In the genomic region with DNA sequence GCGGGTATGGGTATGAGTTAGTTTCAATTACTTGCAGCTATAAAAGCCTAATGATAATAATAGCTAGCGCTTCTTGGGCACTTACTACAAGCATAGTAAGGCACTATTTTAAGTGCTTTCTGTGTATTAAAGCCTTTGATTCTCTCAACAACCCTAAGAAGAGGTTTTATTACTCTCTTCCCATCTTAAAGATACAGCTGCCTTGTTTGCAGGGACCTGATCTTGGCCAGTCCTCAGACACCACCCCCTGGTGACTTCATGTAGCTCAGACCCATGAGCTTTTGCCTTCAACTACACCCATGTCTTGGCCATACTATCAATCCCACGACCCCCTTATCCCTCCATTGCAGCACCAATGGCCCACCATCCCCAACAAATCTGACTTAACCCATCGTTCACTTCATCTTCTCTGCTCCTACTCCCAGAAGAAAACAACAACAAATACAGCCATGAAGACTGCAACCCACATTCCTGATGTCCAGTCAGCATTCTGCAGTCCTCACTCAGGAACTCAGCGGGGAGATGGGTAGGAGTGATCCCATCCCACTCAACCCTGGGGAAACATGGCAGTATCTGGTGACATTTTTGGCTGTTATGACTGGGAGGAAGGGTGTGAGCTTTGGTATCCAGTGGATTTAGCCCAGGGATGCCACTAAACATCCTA, we compare ENCODE assay signal across 9 cellular contexts. TPM values are rescaled to one million over a fixed set of nuclear protein-coding genes. Genes with fewer than 3 reads are reported as not detected.
DNase-seq lines count a peak whose midpoint lies in the region; ATAC-seq and TF ChIP-seq lines count a peak whose summit lies in the region.
"Had no signal": no experiment of that assay in that cellular context is flagged by ENCODE, and none has a peak within 500 bp of the region (broad histone marks: within the 10 kb centered on the region; RNA-seq: fewer than 3 reads in every experiment).

No MANE protein-coding gene starts in this region.

- H3K27me3 Mint-ChIP-seq in HFFc6 (ENCODE audit: insufficient read depth): peaks cover 6% of the 10 kb centered on the region
- peaks cover 4% of the 10 kb centered on the region for H3K27me3 Mint-ChIP-seq in brain
- no peaks in the 10 kb centered on the region for H3K27me3 Mint-ChIP-seq in nephron progenitor cell (ENCODE audit: low read depth, poor library complexity)
- H3K27me3 Mint-ChIP-seq in activated CD8-positive, alpha-beta T cell treated with anti-CD3 and anti-CD28 coated beads, Interleukin-2, amount 10 ng/mL, durations not matched to agents 7 days and 5 days (ENCODE audit: low read depth): no peaks in the 10 kb centered on the region

- in situ Hi-C loops in G401 (cut with HindIII; ENCODE audit: low sequenced_read_pairs): no loop called here

- no peak for ATAC-seq in activated CD8-positive, alpha-beta T cell treated with anti-CD3 and anti-CD28 coated beads, Interleukin-2, amount 10 ng/mL, durations not matched to agents 7 days and 5 days

- POLR2A ChIA-PET in activated CD8-positive, alpha-beta T cell treated with anti-CD3 and anti-CD28 coated beads, Interleukin-2, amount 10 ng/mL, durations not matched to agents 7 days and 5 days (lab: Charles Lee): interaction anchor here (0.7 to 1.0 kb wide), 2 partner anchors 14 to 134 kb away, joined by 3 read pairs; no protein-coding TSS in a partner anchor

- H3K4me3 Mint-ChIP-seq in HFFc6 (no peak overlapping the region), brain (peak overlapping the region; percentile 36 to 71 (median 68)), nephron progenitor cell (peak overlapping the region; percentile 40)
- H3K4me3 Mint-ChIP-seq in activated CD8-positive, alpha-beta T cell treated with anti-CD3 and anti-CD28 coated beads, Interleukin-2, amount 10 ng/mL, durations not matched to agents 7 days and 5 days: no peak overlapping the region

- H3K27ac Mint-ChIP-seq in HFFc6 (no peak overlapping the region), brain (peak overlapping the region in 4 of 5 experiments; percentile 10 to 78 (median 50)), nephron progenitor cell (peak overlapping the region; percentile 72)
- H3K27ac Mint-ChIP-seq in activated CD8-positive, alpha-beta T cell treated with anti-CD3 and anti-CD28 coated beads, Interleukin-2, amount 10 ng/mL, durations not matched to agents 7 days and 5 days: no peak overlapping the region

- TF ChIP-seq CTCF in HFFc6 (IDR thresholded peaks at IDR 0.05): peak; percentile 29; the same call in 1 of the 2 replicates
- no peak for TF ChIP-seq CTCF in brain (conservative IDR thresholded peaks at IDR 0.05)
- no peak for TF ChIP-seq CTCF in nephron progenitor cell (IDR thresholded peaks at IDR 0.05)

- DNase-seq in G401 (ENCODE audit: low spot score) (peak; percentile 21), HFFc6 (no peak), nephron progenitor cell (no peak), NCI-H446 (lab: John Stamatoyannopoulos, UW) (no peak)
- DNase-seq in effector CD4-positive, alpha-beta T cell: no peak
- no peak for DNase-seq in activated CD8-positive, alpha-beta T cell treated with anti-CD3 and anti-CD28 coated beads, Interleukin-2, amount 10 ng/mL, durations not matched to agents 7 days and 5 days
- DNase-seq: MM.1S, NCI-H748 treated with DMSO at 0.1 percent for 48 hours had no signal

- H3K9me3 Mint-ChIP-seq in HFFc6: no peaks in the 10 kb centered on the region
- peaks cover 0 to 6% (median 0%) of the 10 kb centered on the region in 5 experiments for H3K9me3 Mint-ChIP-seq in brain
- H3K9me3 Mint-ChIP-seq in nephron progenitor cell: no peaks in the 10 kb centered on the region
- no peaks in the 10 kb centered on the region for H3K9me3 Mint-ChIP-seq in activated CD8-positive, alpha-beta T cell treated with anti-CD3 and anti-CD28 coated beads, Interleukin-2, amount 10 ng/mL, durations not matched to agents 7 days and 5 days (ENCODE audit: insufficient read depth)

- peaks cover 55% of the 10 kb centered on the region for H3K4me1 Mint-ChIP-seq in HFFc6 (ENCODE audit: low read depth)
- H3K4me1 Mint-ChIP-seq in brain: peaks cover 81% of the 10 kb centered on the region
- H3K4me1 Mint-ChIP-seq in nephron progenitor cell: peaks cover 52% of the 10 kb centered on the region
- H3K4me1 Mint-ChIP-seq in activated CD8-positive, alpha-beta T cell treated with anti-CD3 and anti-CD28 coated beads, Interleukin-2, amount 10 ng/mL, durations not matched to agents 7 days and 5 days (ENCODE audit: low read depth): peaks cover 71% of the 10 kb centered on the region

- CTCF ChIA-PET in activated CD8-positive, alpha-beta T cell treated with anti-CD3 and anti-CD28 coated beads, Interleukin-2, amount 10 ng/mL, durations not matched to agents 7 days and 5 days (lab: Charles Lee): interaction anchor here (1.0 to 3.4 kb wide), 6 partner anchors 12 to 91 kb away, joined by 3 to 21 read pairs (median 5); a partner anchor contains a TSS

- H3K36me3 Mint-ChIP-seq in HFFc6 (ENCODE audit: low read depth): peaks cover 12% of the 10 kb centered on the region
- peaks cover 29% of the 10 kb centered on the region for H3K36me3 Mint-ChIP-seq in brain
- peaks cover 17% of the 10 kb centered on the region for H3K36me3 Mint-ChIP-seq in nephron progenitor cell (ENCODE audit: low read depth)
- H3K36me3 Mint-ChIP-seq in activated CD8-positive, alpha-beta T cell treated with anti-CD3 and anti-CD28 coated beads, Interleukin-2, amount 10 ng/mL, durations not matched to agents 7 days and 5 days (ENCODE audit: low read depth): peaks cover 34% of the 10 kb centered on the region

RNA-seq across cellular contexts. Expression of a gene that starts 4.2 kb away (rescaled TPM):
- 54.8 and 56.2 TPM in 2 replicates for total RNA-seq in G401 (2014; rRNA removed; shearing (Covaris generic))
- 10 to 100 TPM; 28.1 to 38.0 (median 35.7) TPM for total RNA-seq in HFFc6 (2021; fragmentation: NEBNext Ultra II Directional; extraction: Animal tissue kit (Norgen Biotek cat#: 25700))
- polyA plus RNA-seq in brain (ENCODE audit: insufficient read depth, low read depth, low replicate concordance): 36.2 TPM
- total RNA-seq in activated CD8-positive, alpha-beta T cell treated with anti-CD3 and anti-CD28 coated beads, Interleukin-2, amount 10 ng/mL, durations not matched to agents 7 days and 5 days: 100 to 1,000 TPM; 111 to 118 TPM

RNA-seq across cellular contexts. Expression of a gene that starts 51.1 kb away (rescaled TPM):
- 34.2 and 49.8 TPM in 2 replicates for total RNA-seq in G401 (2014; rRNA removed; shearing (Covaris generic))
- total RNA-seq in HFFc6 (2021; fragmentation: NEBNext Ultra II Directional; extraction: Animal tissue kit (Norgen Biotek cat#: 25700)): 10 to 100 TPM; 22.1 to 30.8 (median 27.0) TPM
- 22.0 TPM for polyA plus RNA-seq in brain (ENCODE audit: insufficient read depth, low read depth, low replicate concordance)
- 10 to 100 TPM; 16.3 to 16.4 TPM for total RNA-seq in activated CD8-positive, alpha-beta T cell treated with anti-CD3 and anti-CD28 coated beads, Interleukin-2, amount 10 ng/mL, durations not matched to agents 7 days and 5 days

RNA-seq across cellular contexts. Expression of a gene that starts 51.5 kb away (rescaled TPM):
- total RNA-seq in G401 (2014; rRNA removed; shearing (Covaris generic)): 97.7 and 101 TPM in 2 replicates
- total RNA-seq in HFFc6 (2021; fragmentation: NEBNext Ultra II Directional; extraction: Animal tissue kit (Norgen Biotek cat#: 25700)): 100 to 1,000 TPM in 3 of 6 experiments, 10 to 100 TPM in 3; 94.1 to 130 (median 99.2) TPM
- 37.8 TPM for polyA plus RNA-seq in brain (ENCODE audit: insufficient read depth, low read depth, low replicate concordance)
- total RNA-seq in activated CD8-positive, alpha-beta T cell treated with anti-CD3 and anti-CD28 coated beads, Interleukin-2, amount 10 ng/mL, durations not matched to agents 7 days and 5 days: 10 to 100 TPM; 40.2 to 46.3 TPM

RNA-seq across cellular contexts. Expression of a gene that starts 53.1 kb away (rescaled TPM):
- 13.3 and 16.4 TPM in 2 replicates for total RNA-seq in G401 (2014; rRNA removed; shearing (Covaris generic))
- total RNA-seq in HFFc6 (2021; fragmentation: NEBNext Ultra II Directional; extraction: Animal tissue kit (Norgen Biotek cat#: 25700)): 10 to 100 TPM; 17.7 to 21.2 (median 19.7) TPM
- 22.2 TPM for polyA plus RNA-seq in brain (ENCODE audit: insufficient read depth, low read depth, low replicate concordance)
- total RNA-seq in activated CD8-positive, alpha-beta T cell treated with anti-CD3 and anti-CD28 coated beads, Interleukin-2, amount 10 ng/mL, durations not matched to agents 7 days and 5 days: 10 to 100 TPM; 20.0 to 21.5 TPM

Comparison
In these comparisons a context has a peak if more than half of its experiments do, and no peak if none do; other contexts are left out.
1. H3K27ac Mint-ChIP-seq: peak in brain (4 of 5) and nephron progenitor cell (single experiment); none in HFFc6 (single experiment) and activated CD8-positive, alpha-beta T cell treated with anti-CD3 and anti-CD28 coated beads, Interleukin-2, amount 10 ng/mL, durations not matched to agents 7 days and 5 days (single experiment).
2. H3K4me3 Mint-ChIP-seq: peak in brain (5 of 5) and nephron progenitor cell (single experiment); none in HFFc6 (single experiment) and activated CD8-positive, alpha-beta T cell treated with anti-CD3 and anti-CD28 coated beads, Interleukin-2, amount 10 ng/mL, durations not matched to agents 7 days and 5 days (single experiment).